13 cellular contexts compared by ENCODE assay signal in genomic region chr3:108103971-108104797, GRCh38. TPM values are rescaled to one million over a fixed set of nuclear protein-coding genes. Genes with fewer than 3 reads are reported as not detected.
DNase-seq lines count a peak whose midpoint lies in the region; ATAC-seq and TF ChIP-seq lines count a peak whose summit lies in the region.
"Had no signal": no experiment of that assay in that cellular context is flagged by ENCODE, and none has a peak within 500 bp of the region (broad histone marks: within the 10 kb centered on the region; RNA-seq: fewer than 3 reads in every experiment).

No MANE protein-coding gene starts in this region.

- H3K36me3 ChIP-seq in brain microvascular endothelial cell (replicated peaks): no peaks in the 10 kb centered on the region
- no peaks in the 10 kb centered on the region for H3K36me3 ChIP-seq in right lobe of liver
- H3K36me3 ChIP-seq: BLaER1 had no signal

- H3K36me3 Mint-ChIP-seq in activated naive CD8-positive, alpha-beta T cell treated with anti-CD3 and anti-CD28 coated beads, Interleukin-2, amount 50 U/mL, for 24 hours (ENCODE audit: low read depth): no peaks in the 10 kb centered on the region

- H3K9me3 Mint-ChIP-seq in activated naive CD8-positive, alpha-beta T cell treated with anti-CD3 and anti-CD28 coated beads, Interleukin-2, amount 50 U/mL, for 24 hours: no peaks in the 10 kb centered on the region
- H3K9me3 Mint-ChIP-seq: stimulated activated naive CD8-positive, alpha-beta T cell treated with anti-CD3 and anti-CD28 coated beads, Interleukin-15, amount 100 ng/mL, for 72 hours had no signal

- H3K9me3 ChIP-seq in right lobe of liver: no peaks in the 10 kb centered on the region
- H3K9me3 ChIP-seq: BLaER1 had no signal

- H3K27ac ChIP-seq in brain microvascular endothelial cell (no peak overlapping the region), right lobe of liver (no peak overlapping the region), dorsolateral prefrontal cortex (no peak overlapping the region)
- H3K27ac ChIP-seq: BLaER1 had no signal

- TF ChIP-seq CTCF in brain microvascular endothelial cell (IDR thresholded peaks at IDR 0.05; ENCODE audit: low read depth, low read length, missing control alignments) (no peak), right lobe of liver (IDR thresholded peaks at IDR 0.05) (no peak), dorsolateral prefrontal cortex (IDR thresholded peaks at IDR 0.05 in 54 of 56, conservative IDR thresholded peaks at IDR 0.05 in 2 of 56; ENCODE audit: low read depth in 1 of 56, partially characterized antibody in 56 of 56) (no peak)

- TF ChIP-seq POLR2A in right lobe of liver (IDR thresholded peaks at IDR 0.05): no peak

- no peak overlapping the region for H3K27ac Mint-ChIP-seq in activated naive CD8-positive, alpha-beta T cell treated with anti-CD3 and anti-CD28 coated beads, Interleukin-2, amount 50 U/mL, for 24 hours
- H3K27ac Mint-ChIP-seq: activated T-cell treated with anti-CD3 and anti-CD28 coated beads, Interleukin-2, amount 50 U/mL, for 72 hours had no signal

- H3K4me3 ChIP-seq in brain microvascular endothelial cell (ENCODE audit: low read depth, low read length): no peak overlapping the region
- H3K4me3 ChIP-seq in right lobe of liver: no peak overlapping the region
- H3K4me3 ChIP-seq in dorsolateral prefrontal cortex: no peak overlapping the region
- H3K4me3 ChIP-seq: BLaER1 had no signal

- H3K4me1 Mint-ChIP-seq in activated naive CD8-positive, alpha-beta T cell treated with anti-CD3 and anti-CD28 coated beads, Interleukin-2, amount 50 U/mL, for 24 hours: peaks cover 48% of the 10 kb centered on the region

- H3K27me3 ChIP-seq in brain microvascular endothelial cell (replicated peaks) (no peaks in the 10 kb centered on the region), right lobe of liver (no peaks in the 10 kb centered on the region), dorsolateral prefrontal cortex (no peaks in the 10 kb centered on the region)
- H3K27me3 ChIP-seq: BLaER1 had no signal

- 46% methylated on average over 10 of the region's 10 CpGs for WGBS in right lobe of liver (ENCODE audit: insufficient coverage, low coverage, low lambda C conversion rate, missing lambda C conversion rate)

- ATAC-seq in right lobe of liver: peak; percentile 36 to 59 (median 42)
- no peak for ATAC-seq in GM19452 (IDR thresholded peaks at IDR 0.05; ENCODE audit: unreplicated experiment)
- no peak for ATAC-seq in activated naive CD8-positive, alpha-beta T cell treated with anti-CD3 and anti-CD28 coated beads, Interleukin-2, amount 50 U/mL, for 24 hours
- ATAC-seq: activated T-cell treated with anti-CD3 and anti-CD28 coated beads, Interleukin-2, amount 50 U/mL, for 72 hours; stimulated activated naive CD8-positive, alpha-beta T cell treated with anti-CD3 and anti-CD28 coated beads, Interleukin-15, amount 100 ng/mL, for 72 hours had no signal

- in situ Hi-C loops in brain microvascular endothelial cell (cut with HindIII; ENCODE audit: low pct_ligation_motif_present, low sequenced_read_pairs): no loop called here

- H3K4me3 Mint-ChIP-seq in activated naive CD8-positive, alpha-beta T cell treated with anti-CD3 and anti-CD28 coated beads, Interleukin-2, amount 50 U/mL, for 24 hours: no peak overlapping the region
- H3K4me3 Mint-ChIP-seq: activated T-cell treated with anti-CD3 and anti-CD28 coated beads, Interleukin-2, amount 50 U/mL, for 72 hours; stimulated activated naive CD8-positive, alpha-beta T cell treated with anti-CD3 and anti-CD28 coated beads, Interleukin-15, amount 100 ng/mL, for 72 hours had no signal

- DNase-seq in Ammon's horn (ENCODE audit: low spot score) (peak; percentile 51), NCI-H1105 (lab: John Stamatoyannopoulos, UW) (peak; percentile 59), brain microvascular endothelial cell (peak; percentile 44), right lobe of liver (peak in 2 of 3 donors; percentile 52 to 72), dorsolateral prefrontal cortex (no peak), NCI-H1048 (lab: John Stamatoyannopoulos, UW) (no peak)
- DNase-seq in activated naive CD8-positive, alpha-beta T cell treated with anti-CD3 and anti-CD28 coated beads, Interleukin-2, amount 50 U/mL, for 24 hours: no peak
- DNase-seq: activated T-cell treated with anti-CD3 and anti-CD28 coated beads, Interleukin-2, amount 50 U/mL, for 72 hours; NK-92 treated with Interleukin-12 subunit alpha and Interleukin-12 subunit beta, amount 100 ng/mL, for 24 hours; stimulated activated naive CD8-positive, alpha-beta T cell treated with anti-CD3 and anti-CD28 coated beads, Interleukin-15, amount 100 ng/mL, for 72 hours; T1000 had no signal

- H3K4me1 ChIP-seq in right lobe of liver: peaks cover 0 to 20% (median 7%) of the 10 kb centered on the region in 4 donors

- H3K27me3 Mint-ChIP-seq in activated naive CD8-positive, alpha-beta T cell treated with anti-CD3 and anti-CD28 coated beads, Interleukin-2, amount 50 U/mL, for 24 hours: no peaks in the 10 kb centered on the region
- H3K27me3 Mint-ChIP-seq: stimulated activated naive CD8-positive, alpha-beta T cell treated with anti-CD3 and anti-CD28 coated beads, Interleukin-15, amount 100 ng/mL, for 72 hours had no signal

- intact Hi-C loops in right lobe of liver (cut with DNase I): no loop called here
- intact Hi-C loops in dorsolateral prefrontal cortex (cut with DNase I): no loop called here

RNA-seq across cellular contexts. Expression of gene CD47, which starts 13.4 kb away (rescaled TPM):
- total RNA-seq in right lobe of liver: 10 to 100 TPM; 19.5 to 42.3 (median 26.5) TPM
- 100 to 1,000 TPM in 119 of 120 experiments, 10 to 100 TPM in 1; 66.8 to 236 (median 180) TPM for total RNA-seq in dorsolateral prefrontal cortex

Comparison
In these comparisons a context has a peak if more than half of its experiments do, and no peak if none do; other contexts are left out.
1. DNase-seq: peak in Ammon's horn (single experiment), NCI-H1105 (single experiment), brain microvascular endothelial cell (single experiment) and right lobe of liver (2 of 3); none in dorsolateral prefrontal cortex (0 of 10), NCI-H1048 (single experiment) and activated naive CD8-positive, alpha-beta T cell treated with anti-CD3 and anti-CD28 coated beads, Interleukin-2, amount 50 U/mL, for 24 hours (single experiment).
2. ATAC-seq: peak in right lobe of liver (4 of 4); none in GM19452 (single experiment) and activated naive CD8-positive, alpha-beta T cell treated with anti-CD3 and anti-CD28 coated beads, Interleukin-2, amount 50 U/mL, for 24 hours (single experiment).